8 cellular contexts compared by ENCODE assay signal in the genomic region with DNA sequence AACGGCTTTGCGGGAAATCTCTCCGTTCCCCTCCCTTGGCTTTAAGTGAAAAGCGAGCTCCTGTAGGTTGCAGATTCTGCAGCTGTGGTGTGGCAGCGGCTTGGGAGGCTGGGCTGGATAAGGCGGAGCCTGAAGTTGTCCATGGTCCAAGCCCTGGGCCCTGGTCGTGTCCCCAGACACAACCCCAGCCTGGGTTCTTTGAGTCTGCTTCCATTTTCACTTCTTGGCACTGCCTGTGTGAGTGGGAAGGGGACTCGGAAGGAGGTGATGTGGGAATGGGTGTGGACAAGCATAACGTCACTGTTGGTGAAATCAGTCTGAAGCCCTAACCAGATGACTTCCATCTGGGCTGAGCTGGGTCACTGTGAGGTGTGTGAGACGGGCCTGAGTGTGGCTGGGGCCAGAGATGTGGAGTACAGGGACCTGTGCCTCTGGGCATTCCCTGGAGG. TPM values are rescaled to one million over a fixed set of nuclear protein-coding genes. Genes with fewer than 3 reads are reported as not detected.
DNase-seq lines count a peak whose midpoint lies in the region; TF ChIP-seq lines count a peak whose summit lies in the region.
"Had no signal": no experiment of that assay in that cellular context is flagged by ENCODE, and none has a peak within 500 bp of the region (broad histone marks: within the 10 kb centered on the region; RNA-seq: fewer than 3 reads in every experiment).

No MANE protein-coding gene starts in this region.

- H3K27me3 ChIP-seq in liver (ENCODE audit: control insufficient read depth in 4 of 4, insufficient read depth in 4 of 4, low read length in 3 of 4) (no peaks in the 10 kb centered on the region), tibial artery (no peaks in the 10 kb centered on the region)

- H3K4me3 ChIP-seq in choroid plexus epithelial cell (ENCODE audit: low read depth, low read length) (no peak overlapping the region), liver (ENCODE audit: low read depth in 1 of 3, low read length in 3 of 3) (no peak overlapping the region), tibial artery (peak overlapping the region; percentile 11 to 17)

- no peaks in the 10 kb centered on the region for H3K36me3 Mint-ChIP-seq in activated naive CD4-positive, alpha-beta T cell treated with anti-CD3 and anti-CD28 coated beads for 36 hours (ENCODE audit: low read depth)
- H3K36me3 Mint-ChIP-seq in activated CD4-positive, alpha-beta T cell treated with anti-CD3 and anti-CD28 coated beads, Interleukin-2, amount 10 ng/mL, durations not matched to agents 24 days and 14 days (ENCODE audit: low read depth): no peaks in the 10 kb centered on the region

- intact Hi-C loops in tibial artery (cut with DNase I; ENCODE audit: low total_unique reads): no loop called here
- intact Hi-C loops in activated naive CD4-positive, alpha-beta T cell treated with anti-CD3 and anti-CD28 coated beads for 36 hours (cut with micrococcal nuclease): no loop called here
- intact Hi-C loops in activated CD4-positive, alpha-beta T cell treated with anti-CD3 and anti-CD28 coated beads, Interleukin-2, amount 10 ng/mL, durations not matched to agents 24 days and 14 days (cut with micrococcal nuclease): no loop called here

- TF ChIP-seq CTCF in choroid plexus epithelial cell (conservative IDR thresholded peaks at IDR 0.05; ENCODE audit: low read depth, low read length) (no peak), liver (IDR thresholded peaks at IDR 0.05; ENCODE audit: low read depth, low read length, missing input control) (no peak), tibial artery (IDR thresholded peaks at IDR 0.05) (no peak)

- H3K27ac ChIP-seq in liver (ENCODE audit: low read depth in 1 of 2, low read length in 2 of 2) (peak overlapping the region; percentile 21 to 50), tibial artery (peak overlapping the region; percentile 96 to 97)

- H3K27me3 Mint-ChIP-seq in activated naive CD4-positive, alpha-beta T cell treated with anti-CD3 and anti-CD28 coated beads for 36 hours (ENCODE audit: low read depth): no peaks in the 10 kb centered on the region
- H3K27me3 Mint-ChIP-seq in activated CD4-positive, alpha-beta T cell treated with anti-CD3 and anti-CD28 coated beads, Interleukin-2, amount 10 ng/mL, durations not matched to agents 24 days and 14 days: peaks cover 7% of the 10 kb centered on the region

- H3K36me3 ChIP-seq in liver (ENCODE audit: control insufficient read depth in 4 of 4, insufficient read depth in 3 of 4, low read depth in 1 of 4, low read length in 3 of 4) (no peaks in the 10 kb centered on the region), tibial artery (no peaks in the 10 kb centered on the region)

- peaks cover 0 to 6% (median 0%) of the 10 kb centered on the region in 4 donors for H3K4me1 ChIP-seq in liver (ENCODE audit: control insufficient read depth in 4 of 4, insufficient read depth in 4 of 4, low read length in 3 of 4)
- H3K4me1 ChIP-seq in tibial artery: peaks cover 9 to 85% (median 77%) of the 10 kb centered on the region in 4 donors

- WGBS in liver: 76% methylated on average over 10 of the region's 10 CpGs

- H3K9me3 ChIP-seq in liver (ENCODE audit: control insufficient read depth in 4 of 4, low read length in 3 of 4): no peaks in the 10 kb centered on the region
- no peaks in the 10 kb centered on the region for H3K9me3 ChIP-seq in tibial artery

- H3K9ac ChIP-seq in liver (ENCODE audit: low read depth in 1 of 2, low read length in 2 of 2): no peak overlapping the region

- no peak overlapping the region for H3K27ac Mint-ChIP-seq in activated naive CD4-positive, alpha-beta T cell treated with anti-CD3 and anti-CD28 coated beads for 36 hours
- no peak overlapping the region for H3K27ac Mint-ChIP-seq in activated CD4-positive, alpha-beta T cell treated with anti-CD3 and anti-CD28 coated beads, Interleukin-2, amount 10 ng/mL, durations not matched to agents 24 days and 14 days
- H3K27ac Mint-ChIP-seq: activated CD8-positive, alpha-beta T cell treated with anti-CD3 and anti-CD28 coated beads, Interleukin-2, amount 10 ng/mL, durations not matched to agents 7 days and 5 days had no signal

- DNase-seq in NCI-H2029 treated with DMSO at 0.1 percent for 48 hours (lab: John Stamatoyannopoulos, UW) (peak; percentile 50), choroid plexus epithelial cell (ENCODE audit: low read depth) (peak; percentile 86), tibial artery (peak; percentile 86 to 91), cortex of kidney (lab: John Stamatoyannopoulos, UW) (no peak)
- DNase-seq in activated naive CD4-positive, alpha-beta T cell treated with anti-CD3 and anti-CD28 coated beads for 36 hours: no peak
- no peak for DNase-seq in activated CD4-positive, alpha-beta T cell treated with anti-CD3 and anti-CD28 coated beads, Interleukin-2, amount 10 ng/mL, durations not matched to agents 24 days and 14 days
- DNase-seq: activated CD8-positive, alpha-beta T cell treated with anti-CD3 and anti-CD28 coated beads, Interleukin-2, amount 10 ng/mL, durations not matched to agents 7 days and 5 days had no signal

- no peak overlapping the region for H3K4me3 Mint-ChIP-seq in activated naive CD4-positive, alpha-beta T cell treated with anti-CD3 and anti-CD28 coated beads for 36 hours
- no peak overlapping the region for H3K4me3 Mint-ChIP-seq in activated CD4-positive, alpha-beta T cell treated with anti-CD3 and anti-CD28 coated beads, Interleukin-2, amount 10 ng/mL, durations not matched to agents 24 days and 14 days
- H3K4me3 Mint-ChIP-seq: activated CD8-positive, alpha-beta T cell treated with anti-CD3 and anti-CD28 coated beads, Interleukin-2, amount 10 ng/mL, durations not matched to agents 7 days and 5 days had no signal

- H3K9me3 Mint-ChIP-seq in activated naive CD4-positive, alpha-beta T cell treated with anti-CD3 and anti-CD28 coated beads for 36 hours: peaks cover 1% of the 10 kb centered on the region
- no peaks in the 10 kb centered on the region for H3K9me3 Mint-ChIP-seq in activated CD4-positive, alpha-beta T cell treated with anti-CD3 and anti-CD28 coated beads, Interleukin-2, amount 10 ng/mL, durations not matched to agents 24 days and 14 days

- H3K4me1 Mint-ChIP-seq in activated naive CD4-positive, alpha-beta T cell treated with anti-CD3 and anti-CD28 coated beads for 36 hours (ENCODE audit: low read depth): peaks cover 24% of the 10 kb centered on the region
- peaks cover 19% of the 10 kb centered on the region for H3K4me1 Mint-ChIP-seq in activated CD4-positive, alpha-beta T cell treated with anti-CD3 and anti-CD28 coated beads, Interleukin-2, amount 10 ng/mL, durations not matched to agents 24 days and 14 days

- TF ChIP-seq RAD21 in liver (IDR thresholded peaks at IDR 0.05): no peak

- CTCF ChIA-PET in activated naive CD4-positive, alpha-beta T cell treated with anti-CD3 and anti-CD28 coated beads for 36 hours (lab: Charles Lee): interaction anchor here (1.1 to 2.0 kb wide), 2 partner anchors 52 to 57 kb away, joined by 3 to 8 read pairs; no protein-coding TSS in a partner anchor

TF ChIP-seq in liver, 16 proteins besides CTCF, POLR2A, EP300 and RAD21 (continues in another document):
- TF ChIP-seq JUND (IDR thresholded peaks at IDR 0.05) (no peak), YY1 (IDR thresholded peaks at IDR 0.05) (no peak), RXRA (IDR thresholded peaks at IDR 0.05) (no peak), FOXA1 (IDR thresholded peaks at IDR 0.05) (no peak), GABPA (IDR thresholded peaks at IDR 0.05 in 1 of 2, conservative IDR thresholded peaks at IDR 0.05 in 1 of 2) (no peak)
- TF ChIP-seq, protein P1, sequence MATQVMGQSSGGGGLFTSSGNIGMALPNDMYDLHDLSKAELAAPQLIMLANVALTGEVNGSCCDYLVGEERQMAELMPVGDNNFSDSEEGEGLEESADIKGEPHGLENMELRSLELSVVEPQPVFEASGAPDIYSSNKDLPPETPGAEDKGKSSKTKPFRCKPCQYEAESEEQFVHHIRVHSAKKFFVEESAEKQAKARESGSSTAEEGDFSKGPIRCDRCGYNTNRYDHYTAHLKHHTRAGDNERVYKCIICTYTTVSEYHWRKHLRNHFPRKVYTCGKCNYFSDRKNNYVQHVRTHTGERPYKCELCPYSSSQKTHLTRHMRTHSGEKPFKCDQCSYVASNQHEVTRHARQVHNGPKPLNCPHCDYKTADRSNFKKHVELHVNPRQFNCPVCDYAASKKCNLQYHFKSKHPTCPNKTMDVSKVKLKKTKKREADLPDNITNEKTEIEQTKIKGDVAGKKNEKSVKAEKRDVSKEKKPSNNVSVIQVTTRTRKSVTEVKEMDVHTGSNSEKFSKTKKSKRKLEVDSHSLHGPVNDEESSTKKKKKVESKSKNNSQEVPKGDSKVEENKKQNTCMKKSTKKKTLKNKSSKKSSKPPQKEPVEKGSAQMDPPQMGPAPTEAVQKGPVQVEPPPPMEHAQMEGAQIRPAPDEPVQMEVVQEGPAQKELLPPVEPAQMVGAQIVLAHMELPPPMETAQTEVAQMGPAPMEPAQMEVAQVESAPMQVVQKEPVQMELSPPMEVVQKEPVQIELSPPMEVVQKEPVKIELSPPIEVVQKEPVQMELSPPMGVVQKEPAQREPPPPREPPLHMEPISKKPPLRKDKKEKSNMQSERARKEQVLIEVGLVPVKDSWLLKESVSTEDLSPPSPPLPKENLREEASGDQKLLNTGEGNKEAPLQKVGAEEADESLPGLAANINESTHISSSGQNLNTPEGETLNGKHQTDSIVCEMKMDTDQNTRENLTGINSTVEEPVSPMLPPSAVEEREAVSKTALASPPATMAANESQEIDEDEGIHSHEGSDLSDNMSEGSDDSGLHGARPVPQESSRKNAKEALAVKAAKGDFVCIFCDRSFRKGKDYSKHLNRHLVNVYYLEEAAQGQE (IDR thresholded peaks at IDR 0.05): no peak

RNA-seq across cellular contexts. Expression of gene CTDSP2, which starts 43.0 kb away (rescaled TPM):
- 10 to 100 TPM; 38.6 to 60.9 TPM for total RNA-seq in liver
- 10 to 100 TPM; 20.1 to 48.9 TPM for polyA plus RNA-seq in liver
- total RNA-seq in activated naive CD4-positive, alpha-beta T cell treated with anti-CD3 and anti-CD28 coated beads for 36 hours: 10 to 100 TPM; 94.6 to 99.8 TPM
- total RNA-seq in activated CD4-positive, alpha-beta T cell treated with anti-CD3 and anti-CD28 coated beads, Interleukin-2, amount 10 ng/mL, durations not matched to agents 24 days and 14 days: 81.4 and 82.7 TPM in 2 replicates

RNA-seq across cellular contexts. Expression of gene ATP23, which starts 51.8 kb away (rescaled TPM):
- 1 to 10 TPM; 4.1 to 7.1 TPM for total RNA-seq in liver
- polyA plus RNA-seq in liver: 1 to 10 TPM; 2.8 to 5.0 TPM
- total RNA-seq in activated naive CD4-positive, alpha-beta T cell treated with anti-CD3 and anti-CD28 coated beads for 36 hours: 10 to 100 TPM; 11.3 to 11.9 TPM
- 8.3 and 10.7 TPM in 2 replicates for total RNA-seq in activated CD4-positive, alpha-beta T cell treated with anti-CD3 and anti-CD28 coated beads, Interleukin-2, amount 10 ng/mL, durations not matched to agents 24 days and 14 days

Comparison
In these comparisons a context has a peak if more than half of its experiments do, and no peak if none do; other contexts are left out.
1. DNase-seq: peak in NCI-H2029 treated with DMSO at 0.1 percent for 48 hours (single experiment), choroid plexus epithelial cell (single experiment) and tibial artery (2 of 2); none in activated naive CD4-positive, alpha-beta T cell treated with anti-CD3 and anti-CD28 coated beads for 36 hours (single experiment), cortex of kidney (single experiment) and activated CD4-positive, alpha-beta T cell treated with anti-CD3 and anti-CD28 coated beads, Interleukin-2, amount 10 ng/mL, durations not matched to agents 24 days and 14 days (single experiment).
2. H3K4me3 ChIP-seq: peak in tibial artery (2 of 2); none in choroid plexus epithelial cell (single experiment) and liver (0 of 3).